14 cellular contexts compared by ENCODE assay signal in the genomic region with DNA sequence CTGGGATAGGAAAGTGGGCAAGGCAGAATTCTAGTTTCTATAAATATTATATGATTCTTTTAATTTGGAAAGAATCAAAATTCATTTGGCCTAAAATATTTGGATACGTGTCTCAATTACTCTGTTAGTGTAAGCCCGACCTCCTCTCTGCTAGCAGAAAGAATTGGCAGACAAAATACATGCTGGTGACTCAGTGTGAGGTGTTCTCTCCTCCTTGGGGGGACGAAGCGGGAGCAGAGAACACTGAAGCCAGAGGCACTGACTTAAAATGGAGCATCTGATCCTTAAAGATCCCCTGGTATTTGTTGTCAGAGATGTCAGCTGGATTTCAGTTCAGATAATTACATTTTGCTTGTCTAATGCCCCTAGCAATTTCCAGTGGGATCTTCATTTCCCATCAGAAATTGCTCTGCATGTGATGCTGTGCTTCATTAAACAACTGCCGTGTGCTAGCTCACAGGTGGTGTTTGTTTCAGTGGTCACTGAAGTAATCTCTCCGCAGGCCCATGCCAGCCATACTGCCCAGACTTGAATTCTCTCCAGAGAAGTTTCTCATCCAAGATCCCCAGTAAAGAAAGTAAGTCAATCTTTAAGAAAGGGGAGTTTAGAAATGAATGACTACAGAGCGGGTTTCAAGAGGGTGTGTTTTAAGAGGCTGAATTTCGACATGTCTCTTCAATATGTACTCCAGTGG.
DNase-seq lines count a peak whose midpoint lies in the region; ATAC-seq, FAIRE-seq and TF ChIP-seq lines count a peak whose summit lies in the region.
"Had no signal": no experiment of that assay in that cellular context is flagged by ENCODE, and none has a peak within 500 bp of the region (broad histone marks: within the 10 kb centered on the region; RNA-seq: fewer than 3 reads in every experiment).

No MANE protein-coding gene starts in this region.

- H3K27ac ChIP-seq in ACC112 (ENCODE audit: low read depth, low read length) (no peak overlapping the region), astrocyte (ENCODE audit: low read depth, low read length) (peak overlapping the region; percentile 55), foreskin keratinocyte (peak overlapping the region; percentile 9), suprapubic skin (no peak overlapping the region)
- H3K27ac ChIP-seq: prostate gland had no signal

- no peak overlapping the region for H3K4me3 ChIP-seq in ACC112 (ENCODE audit: low read depth, low read length)
- H3K4me3 ChIP-seq in astrocyte (ENCODE audit: insufficient read depth, low read depth, low read length): no peak overlapping the region
- H3K4me3 ChIP-seq in suprapubic skin: no peak overlapping the region
- H3K4me3 ChIP-seq: prostate gland had no signal

- H3K4me1 Mint-ChIP-seq in HFFc6 (ENCODE audit: low read depth) (peaks cover 29% of the 10 kb centered on the region), astrocyte (ENCODE audit: low read depth, unreplicated experiment) (peaks cover 13% of the 10 kb centered on the region)
- H3K4me1 Mint-ChIP-seq in effector memory CD8-positive, alpha-beta T cell (ENCODE audit: low read depth in 2 of 2): no peaks in the 10 kb centered on the region
- H3K4me1 Mint-ChIP-seq: activated B cell treated with CpG ODN at 0.5 μM for 24 hours had no signal

- peak; percentile 99 for ATAC-seq in foreskin keratinocyte
- ATAC-seq in effector memory CD8-positive, alpha-beta T cell (replicated peaks): no peak

- H3K27ac Mint-ChIP-seq in HFFc6: no peak overlapping the region; the same call in 1 of the 2 replicates
- peak overlapping the region; percentile 47 for H3K27ac Mint-ChIP-seq in astrocyte (ENCODE audit: unreplicated experiment)
- H3K27ac Mint-ChIP-seq in effector memory CD8-positive, alpha-beta T cell: no peak overlapping the region
- H3K27ac Mint-ChIP-seq: activated B cell treated with CpG ODN at 0.5 μM for 24 hours had no signal

- H3K9me3 ChIP-seq in astrocyte (ENCODE audit: insufficient read depth, low read depth, low read length): no peaks in the 10 kb centered on the region
- H3K9me3 ChIP-seq in suprapubic skin: no peaks in the 10 kb centered on the region
- H3K9me3 ChIP-seq: prostate gland had no signal

- H3K9me3 Mint-ChIP-seq in HFFc6: peaks cover 4% of the 10 kb centered on the region; the same call in 1 of the 2 replicates
- H3K9me3 Mint-ChIP-seq in astrocyte (ENCODE audit: unreplicated experiment): no peaks in the 10 kb centered on the region
- peaks cover 6 to 16% of the 10 kb centered on the region in 2 donors for H3K9me3 Mint-ChIP-seq in effector memory CD8-positive, alpha-beta T cell
- H3K9me3 Mint-ChIP-seq: activated B cell treated with CpG ODN at 0.5 μM for 24 hours had no signal

- peak overlapping the region; percentile 74 for H3K4me2 ChIP-seq in astrocyte (ENCODE audit: low read length)

- TF ChIP-seq EP300 in suprapubic skin (IDR thresholded peaks at IDR 0.05): no peak

- H4K20me1 ChIP-seq in astrocyte (ENCODE audit: insufficient read depth, low read length): no peaks in the 10 kb centered on the region

- TF ChIP-seq CTCF in HFFc6 (IDR thresholded peaks at IDR 0.05): no peak
- no peak for TF ChIP-seq CTCF in astrocyte (IDR thresholded peaks at IDR 0.05; ENCODE audit: insufficient read depth, low read depth, low read length)
- TF ChIP-seq CTCF in foreskin keratinocyte (conservative IDR thresholded peaks at IDR 0.05): no peak
- TF ChIP-seq CTCF in suprapubic skin (IDR thresholded peaks at IDR 0.05): no peak

- H3K36me3 ChIP-seq in ACC112 (ENCODE audit: insufficient read depth, low read length): no peaks in the 10 kb centered on the region
- no peaks in the 10 kb centered on the region for H3K36me3 ChIP-seq in astrocyte (ENCODE audit: insufficient read depth, low read length)
- no peaks in the 10 kb centered on the region for H3K36me3 ChIP-seq in suprapubic skin
- H3K36me3 ChIP-seq: prostate gland had no signal

- H3K27me3 Mint-ChIP-seq in HFFc6 (ENCODE audit: insufficient read depth) (no peaks in the 10 kb centered on the region; the same call in 1 of the 2 replicates), astrocyte (ENCODE audit: low read depth, unreplicated experiment) (no peaks in the 10 kb centered on the region)
- no peaks in the 10 kb centered on the region for H3K27me3 Mint-ChIP-seq in effector memory CD8-positive, alpha-beta T cell
- H3K27me3 Mint-ChIP-seq: activated B cell treated with CpG ODN at 0.5 μM for 24 hours had no signal

- peak overlapping the region; percentile 52; the same call in 1 of the 2 replicates for H3K4me3 Mint-ChIP-seq in HFFc6
- H3K4me3 Mint-ChIP-seq in astrocyte (ENCODE audit: unreplicated experiment): no peak overlapping the region
- no peak overlapping the region for H3K4me3 Mint-ChIP-seq in effector memory CD8-positive, alpha-beta T cell
- H3K4me3 Mint-ChIP-seq: activated B cell treated with CpG ODN at 0.5 μM for 24 hours had no signal

- 69% methylated on average over 8 of the region's 8 CpGs for WGBS in suprapubic skin

- H3K9ac ChIP-seq in astrocyte (ENCODE audit: low read length): peak overlapping the region; percentile 26

- H3K36me3 Mint-ChIP-seq in HFFc6 (ENCODE audit: low read depth): peaks cover 2% of the 10 kb centered on the region; the same call in 1 of the 2 replicates
- H3K36me3 Mint-ChIP-seq in astrocyte (ENCODE audit: low read depth, unreplicated experiment): no peaks in the 10 kb centered on the region
- H3K36me3 Mint-ChIP-seq in effector memory CD8-positive, alpha-beta T cell (ENCODE audit: insufficient read depth): no peaks in the 10 kb centered on the region

- peak; percentile 36 for DNase-seq in HFFc6
- peak; percentile 83 for DNase-seq in astrocyte (ENCODE audit: low read depth)
- DNase-seq in foreskin keratinocyte: peak; percentile 85 to 88
- no peak for DNase-seq in Kasumi-1 (lab: John Stamatoyannopoulos, UW)
- no peak for DNase-seq in suprapubic skin (ENCODE audit: low spot score in 2 of 2)
- no peak for DNase-seq in GM12892 (ENCODE audit: insufficient read length)
- DNase-seq in effector memory CD8-positive, alpha-beta T cell: no peak
- DNase-seq: activated B cell treated with CpG ODN at 0.5 μM for 24 hours; activated T-cell treated with anti-CD3 and anti-CD28 coated beads, Interleukin-2, amount 50 U/mL, for 48 hours; central memory CD4-positive, alpha-beta T cell; NCI-H2107; RPMI8226 had no signal

- no peaks in the 10 kb centered on the region for H3K27me3 ChIP-seq in ACC112 (ENCODE audit: insufficient read depth, low read length)
- H3K27me3 ChIP-seq in astrocyte (ENCODE audit: insufficient read depth, low read length): no peaks in the 10 kb centered on the region
- H3K27me3 ChIP-seq in foreskin keratinocyte: no peaks in the 10 kb centered on the region
- H3K27me3 ChIP-seq in suprapubic skin: no peaks in the 10 kb centered on the region

- H2AFZ ChIP-seq in ACC112 (ENCODE audit: low read length, unreplicated experiment) (peak overlapping the region; percentile 26), astrocyte (ENCODE audit: low read depth, low read length) (peak overlapping the region; percentile 50)

- H3K4me1 ChIP-seq in ACC112 (ENCODE audit: control insufficient read depth, insufficient read depth, low read length, unreplicated experiment) (peaks cover 16% of the 10 kb centered on the region), astrocyte (ENCODE audit: insufficient read depth, low read length) (peaks cover 17% of the 10 kb centered on the region), foreskin keratinocyte (peaks cover 8% of the 10 kb centered on the region), suprapubic skin (no peaks in the 10 kb centered on the region)
- H3K4me1 ChIP-seq: prostate gland had no signal

- H3K79me2 ChIP-seq in ACC112 (ENCODE audit: control insufficient read depth, insufficient read depth, low read length, unreplicated experiment) (no peaks in the 10 kb centered on the region), astrocyte (ENCODE audit: insufficient read depth, low read length) (no peaks in the 10 kb centered on the region)

- TF ChIP-seq POLR2A in suprapubic skin (IDR thresholded peaks at IDR 0.05) (no peak), GM12892 (IDR thresholded peaks at IDR 0.05; ENCODE audit: low read depth, low read length) (no peak)

- FAIRE-seq in astrocyte (lab: Jason Lieb, UNC) (no peak), GM12892 (lab: Jason Lieb, UNC) (no peak)

Comparison
In these comparisons a context has a peak if more than half of its experiments do, and no peak if none do; other contexts are left out.
1. H3K27ac ChIP-seq: peak in astrocyte (single experiment) and foreskin keratinocyte (single experiment); none in ACC112 (single experiment) and suprapubic skin (single experiment).
2. DNase-seq: peak in HFFc6 (single experiment), astrocyte (single experiment) and foreskin keratinocyte (2 of 2); none in Kasumi-1 (0 of 2), suprapubic skin (0 of 2), GM12892 (single experiment) and effector memory CD8-positive, alpha-beta T cell (0 of 3).